In genomic region chr3:110198717-110199587, GRCh38 we compare ENCODE assay signal across 19 cellular contexts.
A peak's percentile ranks its signal among the peaks of the same experiment; 100 is the strongest.
DNase-seq lines count a peak whose midpoint lies in the region; ATAC-seq and TF ChIP-seq lines count a peak whose summit lies in the region.
"Had no signal": no experiment of that assay in that cellular context is flagged by ENCODE, and none has a peak within 500 bp of the region (broad histone marks: within the 10 kb centered on the region; RNA-seq: fewer than 3 reads in every experiment).

No MANE protein-coding gene starts in this region.

- DNase-seq in left ventricle myocardium superior = peak; percentile 31
- DNase-seq in left cardiac atrium = no peak
- peak; percentile 6 for DNase-seq in UCSD-AML1 (lab: John Stamatoyannopoulos, UW; ENCODE audit: unreplicated experiment)
- DNase-seq in medulla oblongata (ENCODE audit: extremely low spot score) = peak; percentile 71
- peak in 1 of 2 donors; percentile 74 for DNase-seq in upper lobe of left lung
- DNase-seq in middle frontal gyrus (ENCODE audit: extremely low spot score, low spot score) = no peak
- DNase-seq in NOMO-1 treated with dmso at 0.1 percent for 144 hours (lab: John Stamatoyannopoulos, UW; ENCODE audit: unreplicated experiment) = no peak
- DNase-seq: activated CD4-positive, CD25-positive, alpha-beta regulatory T cell treated with anti-CD3 and anti-CD28 coated beads, Interleukin-2, amount 50 U/mL, for 72 hours; dorsolateral prefrontal cortex; foreskin keratinocyte; NCI-H1417 treated with DMSO at 0.1 percent for 48 hours; SK-N-SH; T1000 had no signal

- no peaks in the 10 kb centered on the region for H3K36me3 ChIP-seq in upper lobe of left lung
- H3K36me3 ChIP-seq: BLaER1 treated with 17β-estradiol and CSF1 and Interleukin-3, amounts not matched to agents 10 nM and 100 nM; cardiac muscle cell; ovary had no signal

- ATAC-seq in left ventricle myocardium superior (peak; percentile 31), left cardiac atrium (no peak), upper lobe of left lung (ENCODE audit: low FRiP score in 2 of 2) (peak; percentile 29 to 70), SK-N-SH treated with all-trans-retinoic acid at 6 μM for 48 hours (no peak)
- ATAC-seq: foreskin keratinocyte, left lobe of liver had no signal

- TF ChIP-seq EP300 in upper lobe of left lung (IDR thresholded peaks at IDR 0.05) = no peak

- peaks cover 0 to 11% (median 2%) of the 10 kb centered on the region in 4 donors for H3K4me1 ChIP-seq in upper lobe of left lung
- H3K4me1 ChIP-seq: BLaER1 treated with 17β-estradiol and CSF1 and Interleukin-3, amounts not matched to agents 10 nM and 100 nM; foreskin keratinocyte had no signal

- TF ChIP-seq POLR2A in upper lobe of left lung (IDR thresholded peaks at IDR 0.05) = no peak

- no peak overlapping the region for H3K27ac ChIP-seq in upper lobe of left lung
- H3K27ac ChIP-seq: BLaER1 treated with 17β-estradiol and CSF1 and Interleukin-3, amounts not matched to agents 10 nM and 100 nM; cardiac muscle cell; dorsolateral prefrontal cortex; epithelial cell of prostate; foreskin keratinocyte; ovary had no signal

- WGBS in upper lobe of left lung, 2 donors = 73 to 75% methylated on average over 3 to 12 of the region's 12 CpGs

- peaks cover 0 to 4% (median 0%) of the 10 kb centered on the region in 4 donors for H3K9me3 ChIP-seq in upper lobe of left lung
- H3K9me3 ChIP-seq: BLaER1 treated with 17β-estradiol and CSF1 and Interleukin-3, amounts not matched to agents 10 nM and 100 nM; ovary; SK-N-SH had no signal

- no peak overlapping the region for H3K4me3 ChIP-seq in upper lobe of left lung
- H3K4me3 ChIP-seq: BLaER1 treated with 17β-estradiol and CSF1 and Interleukin-3, amounts not matched to agents 10 nM and 100 nM; cardiac muscle cell; dorsolateral prefrontal cortex; ovary had no signal

- TF ChIP-seq CTCF in upper lobe of left lung (IDR thresholded peaks at IDR 0.05) = no peak

- intact Hi-C loops in left ventricle myocardium superior (cut with micrococcal nuclease) = no loop called here
- intact Hi-C loops in left cardiac atrium (cut with DNase I) = no loop called here

- H3K27me3 ChIP-seq in upper lobe of left lung = no peaks in the 10 kb centered on the region
- H3K27me3 ChIP-seq: BLaER1 treated with 17β-estradiol and CSF1 and Interleukin-3, amounts not matched to agents 10 nM and 100 nM; cardiac muscle cell; dorsolateral prefrontal cortex; foreskin keratinocyte had no signal

TF ChIP-seq in SK-N-SH treated with all-trans-retinoic acid at 6 μM for 48 hours, 23 proteins besides CTCF, POLR2A, EP300 and RAD21:
- TF ChIP-seq, protein P1, sequence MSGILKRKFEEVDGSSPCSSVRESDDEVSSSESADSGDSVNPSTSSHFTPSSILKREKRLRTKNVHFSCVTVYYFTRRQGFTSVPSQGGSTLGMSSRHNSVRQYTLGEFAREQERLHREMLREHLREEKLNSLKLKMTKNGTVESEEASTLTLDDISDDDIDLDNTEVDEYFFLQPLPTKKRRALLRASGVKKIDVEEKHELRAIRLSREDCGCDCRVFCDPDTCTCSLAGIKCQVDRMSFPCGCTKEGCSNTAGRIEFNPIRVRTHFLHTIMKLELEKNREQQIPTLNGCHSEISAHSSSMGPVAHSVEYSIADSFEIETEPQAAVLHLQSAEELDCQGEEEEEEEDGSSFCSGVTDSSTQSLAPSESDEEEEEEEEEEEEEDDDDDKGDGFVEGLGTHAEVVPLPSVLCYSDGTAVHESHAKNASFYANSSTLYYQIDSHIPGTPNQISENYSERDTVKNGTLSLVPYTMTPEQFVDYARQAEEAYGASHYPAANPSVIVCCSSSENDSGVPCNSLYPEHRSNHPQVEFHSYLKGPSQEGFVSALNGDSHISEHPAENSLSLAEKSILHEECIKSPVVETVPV (CRISPR knock-in tag; IDR thresholded peaks at IDR 0.05) = no peak
- TF ChIP-seq RARB (CRISPR knock-in tag; IDR thresholded peaks at IDR 0.05) (no peak), GLIS3 (CRISPR knock-in tag; IDR thresholded peaks at IDR 0.05) (no peak), ZC3H10 (CRISPR knock-in tag; IDR thresholded peaks at IDR 0.05) (no peak), BACH2 (CRISPR knock-in tag; IDR thresholded peaks at IDR 0.05; ENCODE audit: borderline replicate concordance) (no peak), ZNF565 (CRISPR knock-in tag; conservative IDR thresholded peaks at IDR 0.05; ENCODE audit: low read depth) (no peak), OSR1 (CRISPR knock-in tag; IDR thresholded peaks at IDR 0.05) (no peak), CSDC2 (CRISPR knock-in tag; IDR thresholded peaks at IDR 0.05) (no peak), TCF4 (CRISPR knock-in tag; IDR thresholded peaks at IDR 0.05; ENCODE audit: borderline replicate concordance) (no peak)
- TF ChIP-seq, protein P2, sequence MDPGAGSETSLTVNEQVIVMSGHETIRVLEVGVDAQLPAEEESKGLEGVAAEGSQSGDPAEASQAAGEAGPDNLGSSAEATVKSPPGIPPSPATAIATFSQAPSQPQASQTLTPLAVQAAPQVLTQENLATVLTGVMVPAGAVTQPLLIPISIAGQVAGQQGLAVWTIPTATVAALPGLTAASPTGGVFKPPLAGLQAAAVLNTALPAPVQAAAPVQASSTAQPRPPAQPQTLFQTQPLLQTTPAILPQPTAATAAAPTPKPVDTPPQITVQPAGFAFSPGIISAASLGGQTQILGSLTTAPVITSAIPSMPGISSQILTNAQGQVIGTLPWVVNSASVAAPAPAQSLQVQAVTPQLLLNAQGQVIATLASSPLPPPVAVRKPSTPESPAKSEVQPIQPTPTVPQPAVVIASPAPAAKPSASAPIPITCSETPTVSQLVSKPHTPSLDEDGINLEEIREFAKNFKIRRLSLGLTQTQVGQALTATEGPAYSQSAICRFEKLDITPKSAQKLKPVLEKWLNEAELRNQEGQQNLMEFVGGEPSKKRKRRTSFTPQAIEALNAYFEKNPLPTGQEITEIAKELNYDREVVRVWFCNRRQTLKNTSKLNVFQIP (CRISPR knock-in tag; IDR thresholded peaks at IDR 0.05; ENCODE audit: borderline replicate concordance, low read depth) = no peak
TF ChIP-seq in SK-N-SH treated with all-trans-retinoic acid at 6 μM for 48 hours: peak in this region for 0.

Comparison
In these comparisons a context has a peak if more than half of its experiments do, and no peak if none do; other contexts are left out.
1. ATAC-seq: peak in left ventricle myocardium superior (single experiment) and upper lobe of left lung (2 of 2); none in left cardiac atrium (0 of 2) and SK-N-SH treated with all-trans-retinoic acid at 6 μM for 48 hours (single experiment).
2. DNase-seq: peak in left ventricle myocardium superior (single experiment), UCSD-AML1 (single experiment) and medulla oblongata (single experiment); none in left cardiac atrium (single experiment), middle frontal gyrus (single experiment) and NOMO-1 treated with dmso at 0.1 percent for 144 hours (single experiment).